8 cellular contexts compared by ENCODE assay signal in genomic region chr6:144055121-144055931, GRCh38. TPM values are rescaled to one million over a fixed set of nuclear protein-coding genes. Genes with fewer than 3 reads are reported as not detected.
A peak's percentile ranks its signal among the peaks of the same experiment; 100 is the strongest.
DNase-seq lines count a peak whose midpoint lies in the region; ATAC-seq and TF ChIP-seq lines count a peak whose summit lies in the region.

No MANE protein-coding gene starts in this region.

- intact Hi-C loops in natural killer cell (cut with micrococcal nuclease) (loop anchor here (1.0 to 2.0 kb wide), 2 partner anchors 8 to 39 kb away; partner anchors contain the start of gene SF3B5), esophagus squamous epithelium (cut with DNase I) (no loop called here), body of pancreas (cut with DNase I) (no loop called here)

- no peaks in the 10 kb centered on the region for H3K9me3 Mint-ChIP-seq in activated CD4-positive, alpha-beta T cell treated with anti-CD3 and anti-CD28 coated beads, Interleukin-2, amount 10 ng/mL, durations not matched to agents 7 days and 5 days
- H3K9me3 Mint-ChIP-seq in natural killer cell (no peaks in the 10 kb centered on the region), GM23338 (no peaks in the 10 kb centered on the region)

- no peak overlapping the region for H3K4me2 ChIP-seq in GM23338

- peak overlapping the region; percentile 98 for H3K27ac Mint-ChIP-seq in activated CD4-positive, alpha-beta T cell treated with anti-CD3 and anti-CD28 coated beads, Interleukin-2, amount 10 ng/mL, durations not matched to agents 7 days and 5 days
- H3K27ac Mint-ChIP-seq in natural killer cell: peak overlapping the region; percentile 84 to 98
- no peak overlapping the region for H3K27ac Mint-ChIP-seq in GM23338

- peak overlapping the region in 1 of 4 donors; percentile 5 for H3K4me3 ChIP-seq in esophagus squamous epithelium
- H3K4me3 ChIP-seq in GM23338: no peak overlapping the region
- H3K4me3 ChIP-seq in body of pancreas: no peak overlapping the region

- H3K4me3 Mint-ChIP-seq in activated CD4-positive, alpha-beta T cell treated with anti-CD3 and anti-CD28 coated beads, Interleukin-2, amount 10 ng/mL, durations not matched to agents 7 days and 5 days: peak overlapping the region; percentile 70
- H3K4me3 Mint-ChIP-seq in natural killer cell (peak overlapping the region; percentile 87), GM23338 (no peak overlapping the region)

- H3K4me1 ChIP-seq in esophagus squamous epithelium: no peaks in the 10 kb centered on the region
- no peaks in the 10 kb centered on the region for H3K4me1 ChIP-seq in GM23338 (ENCODE audit: insufficient read depth)
- no peaks in the 10 kb centered on the region for H3K4me1 ChIP-seq in body of pancreas

- H3K9me2 ChIP-seq in GM23338 (ENCODE audit: insufficient read depth): 0 out of 2 replicates have a peak, but pooled peaks cover 6% of the 10 kb centered on the region

- H3K4me1 Mint-ChIP-seq in activated CD4-positive, alpha-beta T cell treated with anti-CD3 and anti-CD28 coated beads, Interleukin-2, amount 10 ng/mL, durations not matched to agents 7 days and 5 days: peaks cover 31% of the 10 kb centered on the region
- H3K4me1 Mint-ChIP-seq in natural killer cell: peaks cover 29 to 31% of the 10 kb centered on the region in 2 donors
- H3K4me1 Mint-ChIP-seq in GM23338: no peaks in the 10 kb centered on the region

- no peaks in the 10 kb centered on the region for H4K20me1 ChIP-seq in GM23338 (replicated peaks; ENCODE audit: insufficient read depth)

- H3K79me2 ChIP-seq in GM23338 (replicated peaks; ENCODE audit: insufficient read depth): no peaks in the 10 kb centered on the region

- DNase-seq in activated CD4-positive, alpha-beta T cell treated with anti-CD3 and anti-CD28 coated beads, Interleukin-2, amount 10 ng/mL, durations not matched to agents 7 days and 5 days: peak; percentile 72
- DNase-seq in natural killer cell (no peak), HCEC 1CT (no peak), esophagus squamous epithelium (lab: John Stamatoyannopoulos, UW) (no peak), GM23338 (ENCODE audit: low spot score) (no peak), body of pancreas (no peak)

- H3F3A ChIP-seq in GM23338 (replicated peaks; ENCODE audit: low read depth): no peaks in the 10 kb centered on the region

- ATAC-seq in GM19035 (IDR thresholded peaks at IDR 0.05; ENCODE audit: unreplicated experiment) (peak; percentile 93), HG03045 (IDR thresholded peaks at IDR 0.05; ENCODE audit: unreplicated experiment) (peak; percentile 87), natural killer cell (peak; percentile 92 to 98 (median 93)), GM23338 (no peak), body of pancreas (no peak)

- no peaks in the 10 kb centered on the region for H3K36me3 ChIP-seq in esophagus squamous epithelium
- H3K36me3 ChIP-seq in GM23338 (ENCODE audit: insufficient read depth): no peaks in the 10 kb centered on the region
- no peaks in the 10 kb centered on the region for H3K36me3 ChIP-seq in body of pancreas (replicated peaks in 1 of 2; ENCODE audit: insufficient read depth in 1 of 2, low read depth in 2 of 2)

- TF ChIP-seq CTCF in natural killer cell (IDR thresholded peaks at IDR 0.05) (no peak), esophagus squamous epithelium (IDR thresholded peaks at IDR 0.05) (no peak), GM23338 (conservative IDR thresholded peaks at IDR 0.05; ENCODE audit: low read depth in 2 of 2) (no peak), body of pancreas (IDR thresholded peaks at IDR 0.05) (no peak)

- WGBS in esophagus squamous epithelium, 2 donors: 53 to 54% methylated on average over 6 of the region's 6 CpGs
- 69 to 73% methylated on average over 6 of the region's 6 CpGs for WGBS in body of pancreas, 2 donors

- CTCF ChIA-PET in activated CD4-positive, alpha-beta T cell treated with anti-CD3 and anti-CD28 coated beads, Interleukin-2, amount 10 ng/mL, durations not matched to agents 7 days and 5 days (lab: Charles Lee): interaction anchor here (0.6 to 2.1 kb wide), 7 partner anchors 10 to 488 kb away, joined by 3 to 13 read pairs (median 4); partner anchors contain the start of gene SF3B5

- H2AFZ ChIP-seq in GM23338: no peak overlapping the region

- peaks cover 2% of the 10 kb centered on the region for H3K36me3 Mint-ChIP-seq in activated CD4-positive, alpha-beta T cell treated with anti-CD3 and anti-CD28 coated beads, Interleukin-2, amount 10 ng/mL, durations not matched to agents 7 days and 5 days (ENCODE audit: low read depth)
- no peaks in the 10 kb centered on the region for H3K36me3 Mint-ChIP-seq in natural killer cell
- H3K36me3 Mint-ChIP-seq in GM23338 (ENCODE audit: low read depth): no peaks in the 10 kb centered on the region

- no peaks in the 10 kb centered on the region for H3K27me3 ChIP-seq in esophagus squamous epithelium
- H3K27me3 ChIP-seq in GM23338 (ENCODE audit: insufficient read depth): peaks cover 2% of the 10 kb centered on the region
- H3K27me3 ChIP-seq in body of pancreas: no peaks in the 10 kb centered on the region

- no peaks in the 10 kb centered on the region for H3K27me3 Mint-ChIP-seq in activated CD4-positive, alpha-beta T cell treated with anti-CD3 and anti-CD28 coated beads, Interleukin-2, amount 10 ng/mL, durations not matched to agents 7 days and 5 days
- H3K27me3 Mint-ChIP-seq in natural killer cell (ENCODE audit: low read depth in 2 of 2): no peaks in the 10 kb centered on the region
- H3K27me3 Mint-ChIP-seq in GM23338 (ENCODE audit: insufficient read depth, low read depth, poor library complexity): peaks cover 4% of the 10 kb centered on the region

- TF ChIP-seq POLR2A in esophagus squamous epithelium (IDR thresholded peaks at IDR 0.05) (no peak), body of pancreas (IDR thresholded peaks at IDR 0.05) (no peak)

- no peaks in the 10 kb centered on the region for H3K9me3 ChIP-seq in esophagus squamous epithelium
- no peaks in the 10 kb centered on the region for H3K9me3 ChIP-seq in body of pancreas

- peak overlapping the region in 1 of 4 donors; percentile 45 for H3K27ac ChIP-seq in esophagus squamous epithelium
- H3K27ac ChIP-seq in GM23338 (ENCODE audit: low read depth): no peak overlapping the region
- H3K27ac ChIP-seq in body of pancreas: no peak overlapping the region

- POLR2A ChIA-PET in activated CD4-positive, alpha-beta T cell treated with anti-CD3 and anti-CD28 coated beads, Interleukin-2, amount 10 ng/mL, durations not matched to agents 7 days and 5 days (lab: Charles Lee): interaction anchor here (1.2 to 2.4 kb wide), 2 partner anchors 9 to 39 kb away, joined by 5 to 15 read pairs; no protein-coding TSS in a partner anchor

TF ChIP-seq in GM23338, 12 proteins besides CTCF, POLR2A, EP300 and RAD21 (continues in another document):
- TF ChIP-seq CREB1 (CRISPR knock-in tag; IDR thresholded peaks at IDR 0.05; ENCODE audit: low read depth) (no peak), EZH2phosphoT487 (IDR thresholded peaks at IDR 0.05; ENCODE audit: unreplicated experiment) (no peak), NANOG (IDR thresholded peaks at IDR 0.05; ENCODE audit: borderline replicate concordance) (no peak)
- TF ChIP-seq, protein P1, sequence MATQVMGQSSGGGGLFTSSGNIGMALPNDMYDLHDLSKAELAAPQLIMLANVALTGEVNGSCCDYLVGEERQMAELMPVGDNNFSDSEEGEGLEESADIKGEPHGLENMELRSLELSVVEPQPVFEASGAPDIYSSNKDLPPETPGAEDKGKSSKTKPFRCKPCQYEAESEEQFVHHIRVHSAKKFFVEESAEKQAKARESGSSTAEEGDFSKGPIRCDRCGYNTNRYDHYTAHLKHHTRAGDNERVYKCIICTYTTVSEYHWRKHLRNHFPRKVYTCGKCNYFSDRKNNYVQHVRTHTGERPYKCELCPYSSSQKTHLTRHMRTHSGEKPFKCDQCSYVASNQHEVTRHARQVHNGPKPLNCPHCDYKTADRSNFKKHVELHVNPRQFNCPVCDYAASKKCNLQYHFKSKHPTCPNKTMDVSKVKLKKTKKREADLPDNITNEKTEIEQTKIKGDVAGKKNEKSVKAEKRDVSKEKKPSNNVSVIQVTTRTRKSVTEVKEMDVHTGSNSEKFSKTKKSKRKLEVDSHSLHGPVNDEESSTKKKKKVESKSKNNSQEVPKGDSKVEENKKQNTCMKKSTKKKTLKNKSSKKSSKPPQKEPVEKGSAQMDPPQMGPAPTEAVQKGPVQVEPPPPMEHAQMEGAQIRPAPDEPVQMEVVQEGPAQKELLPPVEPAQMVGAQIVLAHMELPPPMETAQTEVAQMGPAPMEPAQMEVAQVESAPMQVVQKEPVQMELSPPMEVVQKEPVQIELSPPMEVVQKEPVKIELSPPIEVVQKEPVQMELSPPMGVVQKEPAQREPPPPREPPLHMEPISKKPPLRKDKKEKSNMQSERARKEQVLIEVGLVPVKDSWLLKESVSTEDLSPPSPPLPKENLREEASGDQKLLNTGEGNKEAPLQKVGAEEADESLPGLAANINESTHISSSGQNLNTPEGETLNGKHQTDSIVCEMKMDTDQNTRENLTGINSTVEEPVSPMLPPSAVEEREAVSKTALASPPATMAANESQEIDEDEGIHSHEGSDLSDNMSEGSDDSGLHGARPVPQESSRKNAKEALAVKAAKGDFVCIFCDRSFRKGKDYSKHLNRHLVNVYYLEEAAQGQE (IDR thresholded peaks at IDR 0.05; ENCODE audit: unreplicated experiment): no peak

RNA-seq across cellular contexts. Expression of gene SF3B5, which starts 40.0 kb away (rescaled TPM):
- total RNA-seq in activated CD4-positive, alpha-beta T cell treated with anti-CD3 and anti-CD28 coated beads, Interleukin-2, amount 10 ng/mL, durations not matched to agents 7 days and 5 days: 100 to 1,000 TPM; 138 to 141 TPM
- total RNA-seq in natural killer cell: 100 to 1,000 TPM; 122 to 145 (median 122) TPM
- total RNA-seq in esophagus squamous epithelium: 100 to 1,000 TPM; 135 to 201 (median 169) TPM
- total RNA-seq in GM23338 (2014; rRNA removed; shearing (Covaris generic)): 151 and 174 TPM in 2 replicates
- 171 and 183 TPM in 2 replicates for polyA plus RNA-seq in GM23338 (2016; fragmentation: Nextera tagmentation; extraction: Ambion mirVana)
- 100 to 1,000 TPM in 1 of 2 donors, 10 to 100 TPM in 1; 45.7 to 103 TPM for total RNA-seq in body of pancreas

RNA-seq across cellular contexts. Expression of gene PLAGL1, which starts 47.3 kb away (rescaled TPM):
- total RNA-seq in activated CD4-positive, alpha-beta T cell treated with anti-CD3 and anti-CD28 coated beads, Interleukin-2, amount 10 ng/mL, durations not matched to agents 7 days and 5 days: 1 to 10 TPM; 4.5 to 5.7 TPM
- total RNA-seq in natural killer cell: 10 to 100 TPM in 1 of 3 donors, 1 to 10 TPM in 2; 4.9 to 12.2 (median 6.8) TPM
- 10 to 100 TPM; 14.2 to 25.4 (median 15.8) TPM for total RNA-seq in esophagus squamous epithelium
- 0.66 and 0.90 TPM in 2 replicates for total RNA-seq in GM23338 (2014; rRNA removed; shearing (Covaris generic))
- polyA plus RNA-seq in GM23338 (2016; fragmentation: Nextera tagmentation; extraction: Ambion mirVana): 1.4 and 1.7 TPM in 2 replicates
- 10 to 100 TPM; 22.1 to 23.3 TPM for total RNA-seq in body of pancreas

Comparison
In these comparisons a context has a peak if more than half of its experiments do, and no peak if none do; other contexts are left out.
1. ATAC-seq: peak in GM19035 (single experiment), HG03045 (single experiment) and natural killer cell (3 of 3); none in GM23338 (single experiment) and body of pancreas (single experiment).